In the genomic region with DNA sequence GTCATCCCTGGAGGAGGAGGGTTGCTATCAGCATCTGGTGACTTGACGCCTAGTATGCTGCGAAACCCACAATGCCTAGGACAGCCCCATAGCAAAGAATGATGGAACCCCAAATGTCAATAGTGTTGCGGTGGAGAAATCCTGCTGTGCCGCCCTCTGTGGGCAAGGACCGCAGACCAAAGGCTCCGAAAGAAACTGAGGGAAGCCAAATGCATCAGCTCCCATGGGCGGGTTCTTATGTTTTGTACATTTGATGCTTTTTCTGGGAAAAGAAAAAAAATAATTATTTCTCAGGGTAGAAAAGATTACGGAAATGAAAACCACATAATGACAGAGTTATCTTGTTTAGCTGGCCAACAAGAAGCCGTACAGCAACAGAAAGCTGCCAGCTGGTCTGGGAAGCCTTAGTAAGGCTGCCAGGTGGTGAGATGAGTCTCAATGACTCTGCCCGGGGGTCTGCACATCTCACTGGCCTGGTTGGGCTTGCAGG, we compare ENCODE assay signal across 16 cellular contexts.
A peak's percentile ranks its signal among the peaks of the same experiment; 100 is the strongest.
DNase-seq lines count a peak whose midpoint lies in the region; ATAC-seq, FAIRE-seq and TF ChIP-seq lines count a peak whose summit lies in the region.
"Had no signal": no experiment of that assay in that cellular context is flagged by ENCODE, and none has a peak within 500 bp of the region (broad histone marks: within the 10 kb centered on the region; RNA-seq: fewer than 3 reads in every experiment).

No MANE protein-coding gene starts in this region.

- H3K4me3 Mint-ChIP-seq in activated T-helper 1 cell treated with anti-CD3 and anti-CD28 coated beads, Interleukin-12 subunit alpha, Interleukin-12 subunit beta, Interleukin-2, Interleukin-4 antibody, amounts not matched to agents 30 ng/mL and 10 ng/mL and 1 ng/mL, durations not matched to agents 14 hours and 24 hours and 36 hours = no peak overlapping the region
- H3K4me3 Mint-ChIP-seq in naive thymus-derived CD4-positive, alpha-beta T cell = peak overlapping the region in 2 of 10 donors; percentile 28 to 33
- H3K4me3 Mint-ChIP-seq: neural crest cell had no signal

- no peaks in the 10 kb centered on the region for H3K36me3 ChIP-seq in BLaER1 treated with 17β-estradiol and CSF1 and Interleukin-3, amounts not matched to agents 10 nM and 100 nM
- H3K36me3 ChIP-seq in naive thymus-derived CD4-positive, alpha-beta T cell (ENCODE audit: control insufficient read depth in 2 of 3, insufficient read depth in 3 of 3, low read length in 3 of 3) = no peaks in the 10 kb centered on the region
- H3K36me3 ChIP-seq: BE2C, esophagus muscularis mucosa had no signal

- CTCF ChIA-PET in naive thymus-derived CD4-positive, alpha-beta T cell (lab: Charles Lee) = no interaction called here

- H3K9me3 Mint-ChIP-seq in activated T-helper 1 cell treated with anti-CD3 and anti-CD28 coated beads, Interleukin-12 subunit alpha, Interleukin-12 subunit beta, Interleukin-2, Interleukin-4 antibody, amounts not matched to agents 30 ng/mL and 10 ng/mL and 1 ng/mL, durations not matched to agents 14 hours and 24 hours and 36 hours = no peaks in the 10 kb centered on the region
- peaks cover 0 to 3% (median 0%) of the 10 kb centered on the region in 11 donors for H3K9me3 Mint-ChIP-seq in naive thymus-derived CD4-positive, alpha-beta T cell

- peak overlapping the region in 8 of 11 experiments; percentile 0 to 54 (median 25); a peak in 9 of 22 replicates for H3K27ac ChIP-seq in BLaER1 treated with 17β-estradiol and CSF1 and Interleukin-3, amounts not matched to agents 10 nM and 100 nM
- H3K27ac ChIP-seq in naive thymus-derived CD4-positive, alpha-beta T cell (ENCODE audit: low read depth, low read length) = no peak overlapping the region
- H3K27ac ChIP-seq: esophagus muscularis mucosa had no signal

- intact Hi-C loops in activated T-helper 1 cell treated with anti-CD3 and anti-CD28 coated beads, Interleukin-12 subunit alpha, Interleukin-12 subunit beta, Interleukin-2, Interleukin-4 antibody, amounts not matched to agents 30 ng/mL and 10 ng/mL and 1 ng/mL, durations not matched to agents 14 hours and 24 hours and 36 hours (cut with micrococcal nuclease) = loop anchor here (1.0 kb wide), 1 partner anchor 28 kb away; no protein-coding TSS in a partner anchor
- intact Hi-C loops in naive thymus-derived CD4-positive, alpha-beta T cell (cut with micrococcal nuclease) = no loop called here

- H3K9me3 ChIP-seq in BLaER1 treated with 17β-estradiol and CSF1 and Interleukin-3, amounts not matched to agents 10 nM and 100 nM (replicated peaks in 1 of 11) = no peaks in the 10 kb centered on the region; a peak in 1 of 22 replicates
- H3K9me3 ChIP-seq in naive thymus-derived CD4-positive, alpha-beta T cell (ENCODE audit: control insufficient read depth in 2 of 3, low read length in 3 of 3) = no peaks in the 10 kb centered on the region
- H3K9me3 ChIP-seq: BE2C, esophagus muscularis mucosa had no signal

- DNase-seq in activated T-helper 1 cell treated with anti-CD3 and anti-CD28 coated beads, Interleukin-12 subunit alpha, Interleukin-12 subunit beta, Interleukin-2, Interleukin-4 antibody, amounts not matched to agents 30 ng/mL and 10 ng/mL and 1 ng/mL, durations not matched to agents 14 hours and 24 hours and 36 hours (ENCODE audit: low spot score) = no peak
- DNase-seq in naive thymus-derived CD4-positive, alpha-beta T cell = peak in 1 of 9 donors; percentile 23
- DNase-seq in D341Med (ENCODE audit: low spot score) = no peak
- DNase-seq in GM12891 (ENCODE audit: insufficient read length, low spot score) = no peak
- DNase-seq: BE2C; DMS153; glutamatergic neuron; HCEC 1CT; NCI-H345; stimulated activated CD4-positive, alpha-beta T cell treated with anti-CD3 and anti-CD28 coated beads, Interleukin-12 subunit alpha, Interleukin-12 subunit beta, amount 100 ng/mL, for 4 hours had no signal

- POLR2A ChIA-PET in naive thymus-derived CD4-positive, alpha-beta T cell (lab: Charles Lee) = interaction anchor here (0.6 kb wide), 1 partner anchor 553 kb away, joined by 3 read pairs; no protein-coding TSS in a partner anchor

- FAIRE-seq in GM12891 (lab: Jason Lieb, UNC) = no peak
- FAIRE-seq: islet of Langerhans had no signal

- peak overlapping the region; percentile 18 to 69 (median 47); a peak in 20 of 22 replicates for H3K4me2 ChIP-seq in BLaER1 treated with 17β-estradiol and CSF1 and Interleukin-3, amounts not matched to agents 10 nM and 100 nM

- H4K20me1 ChIP-seq in BLaER1 treated with 17β-estradiol and CSF1 and Interleukin-3, amounts not matched to agents 10 nM and 100 nM = no peaks in the 10 kb centered on the region

- peak; percentile 62 for ATAC-seq in GM18868 (IDR thresholded peaks at IDR 0.05; ENCODE audit: unreplicated experiment)
- ATAC-seq in naive thymus-derived CD4-positive, alpha-beta T cell = peak; percentile 41
- no peak for ATAC-seq in HG02642 (IDR thresholded peaks at IDR 0.05; ENCODE audit: poor library complexity, unreplicated experiment)

- H3K4me1 Mint-ChIP-seq in activated T-helper 1 cell treated with anti-CD3 and anti-CD28 coated beads, Interleukin-12 subunit alpha, Interleukin-12 subunit beta, Interleukin-2, Interleukin-4 antibody, amounts not matched to agents 30 ng/mL and 10 ng/mL and 1 ng/mL, durations not matched to agents 14 hours and 24 hours and 36 hours (ENCODE audit: low read depth) = peaks cover 15% of the 10 kb centered on the region
- peaks cover 0 to 19% (median 8%) of the 10 kb centered on the region in 7 donors for H3K4me1 Mint-ChIP-seq in naive thymus-derived CD4-positive, alpha-beta T cell
- H3K4me1 Mint-ChIP-seq: neural crest cell had no signal

- H3K27me3 ChIP-seq in BLaER1 treated with 17β-estradiol and CSF1 and Interleukin-3, amounts not matched to agents 10 nM and 100 nM = no peaks in the 10 kb centered on the region
- H3K27me3 ChIP-seq in naive thymus-derived CD4-positive, alpha-beta T cell (ENCODE audit: control insufficient read depth in 2 of 2, insufficient read depth in 2 of 2, low read length in 2 of 2) = no peaks in the 10 kb centered on the region
- H3K27me3 ChIP-seq: BE2C, esophagus muscularis mucosa had no signal

- H3K36me3 Mint-ChIP-seq in activated T-helper 1 cell treated with anti-CD3 and anti-CD28 coated beads, Interleukin-12 subunit alpha, Interleukin-12 subunit beta, Interleukin-2, Interleukin-4 antibody, amounts not matched to agents 30 ng/mL and 10 ng/mL and 1 ng/mL, durations not matched to agents 14 hours and 24 hours and 36 hours (ENCODE audit: low read depth) = no peaks in the 10 kb centered on the region
- H3K36me3 Mint-ChIP-seq in naive thymus-derived CD4-positive, alpha-beta T cell = peaks cover 0 to 2% (median 0%) of the 10 kb centered on the region in 5 donors

- peaks cover 2% of the 10 kb centered on the region for H3K27me3 Mint-ChIP-seq in activated T-helper 1 cell treated with anti-CD3 and anti-CD28 coated beads, Interleukin-12 subunit alpha, Interleukin-12 subunit beta, Interleukin-2, Interleukin-4 antibody, amounts not matched to agents 30 ng/mL and 10 ng/mL and 1 ng/mL, durations not matched to agents 14 hours and 24 hours and 36 hours (ENCODE audit: insufficient read depth)
- H3K27me3 Mint-ChIP-seq in naive thymus-derived CD4-positive, alpha-beta T cell = peaks cover 0 to 13% (median 0%) of the 10 kb centered on the region in 5 donors

- peak overlapping the region in 1 of 11 experiments; percentile 20; a peak in 1 of 22 replicates for H3K9ac ChIP-seq in BLaER1 treated with 17β-estradiol and CSF1 and Interleukin-3, amounts not matched to agents 10 nM and 100 nM

- H3K27ac Mint-ChIP-seq in activated T-helper 1 cell treated with anti-CD3 and anti-CD28 coated beads, Interleukin-12 subunit alpha, Interleukin-12 subunit beta, Interleukin-2, Interleukin-4 antibody, amounts not matched to agents 30 ng/mL and 10 ng/mL and 1 ng/mL, durations not matched to agents 14 hours and 24 hours and 36 hours = peak overlapping the region; percentile 52
- H3K27ac Mint-ChIP-seq in naive thymus-derived CD4-positive, alpha-beta T cell = peak overlapping the region in 2 of 9 donors; percentile 19 to 49

- H3K4me3 ChIP-seq in BLaER1 treated with 17β-estradiol and CSF1 and Interleukin-3, amounts not matched to agents 10 nM and 100 nM = no peak overlapping the region
- H3K4me3 ChIP-seq in naive thymus-derived CD4-positive, alpha-beta T cell (ENCODE audit: low read length) = no peak overlapping the region
- H3K4me3 ChIP-seq: esophagus muscularis mucosa had no signal

- no peak for TF ChIP-seq POLR2A in GM12891 (IDR thresholded peaks at IDR 0.05; ENCODE audit: low read depth, low read length)

- peaks cover 14 to 28% (median 23%) of the 10 kb centered on the region in 10 experiments; a peak in 19 of 20 replicates for H3K4me1 ChIP-seq in BLaER1 treated with 17β-estradiol and CSF1 and Interleukin-3, amounts not matched to agents 10 nM and 100 nM
- no peaks in the 10 kb centered on the region for H3K4me1 ChIP-seq in naive thymus-derived CD4-positive, alpha-beta T cell (ENCODE audit: control insufficient read depth in 2 of 2, insufficient read depth in 2 of 2, low read length in 2 of 2)
- H3K4me1 ChIP-seq: BE2C, esophagus muscularis mucosa had no signal

TF ChIP-seq in GM12891, 5 proteins besides CTCF, POLR2A, EP300 and RAD21:
- TF ChIP-seq SPI1 (IDR thresholded peaks at IDR 0.05; ENCODE audit: low read depth, low read length) = no peak
- TF ChIP-seq PAX5 (IDR thresholded peaks at IDR 0.05; ENCODE audit: insufficient read depth, low read length, severe bottlenecking) = no peak
- TF ChIP-seq TAF1 (IDR thresholded peaks at IDR 0.05; ENCODE audit: low read depth, low read length) = no peak
- no peak for TF ChIP-seq POLR2AphosphoS5 (IDR thresholded peaks at IDR 0.05; ENCODE audit: low read depth, low read length)
- no peak for TF ChIP-seq POU2F2 (IDR thresholded peaks at IDR 0.05; ENCODE audit: low read depth, low read length)
